Comparison of ENCODE assay signal across 1 cellular context in genomic region chr17:27497696-27498095, GRCh38.
TF ChIP-seq lines count a peak whose summit lies in the region.

No MANE protein-coding gene starts in this region.

TF ChIP-seq in H1, 55 proteins besides CTCF, POLR2A, EP300 and RAD21 (continued from another document):
- TF ChIP-seq SIN3A (conservative IDR thresholded peaks at IDR 0.05 in 1 of 2, IDR thresholded peaks at IDR 0.05 in 1 of 2; ENCODE audit: low read depth in 1 of 2, low read length in 2 of 2), result no peak
- no peak for TF ChIP-seq ZNF274 (IDR thresholded peaks at IDR 0.05; ENCODE audit: borderline replicate concordance, extremely low read depth, low read length)
- no peak for TF ChIP-seq NRF1 (IDR thresholded peaks at IDR 0.05; ENCODE audit: low read depth, low read length)
- no peak for TF ChIP-seq CBX8 (IDR thresholded peaks at IDR 0.05; ENCODE audit: borderline replicate concordance, low read depth, low read length)
